7 cellular contexts compared by ENCODE assay signal in genomic region chr6:34974249-34974642, GRCh38.
"Had no signal": no experiment of that assay in that cellular context is flagged by ENCODE, and none has a peak within 500 bp of the region (broad histone marks: within the 10 kb centered on the region; RNA-seq: fewer than 3 reads in every experiment).

No MANE protein-coding gene starts in this region.

- H3K27ac Mint-ChIP-seq: HFFc6 had no signal

- H2AFZ ChIP-seq: GM23248 had no signal

- H3K4me3 ChIP-seq: GM23248, HAP-1 had no signal

- ATAC-seq: HCT116 had no signal

- H3K27ac ChIP-seq: GM23248, HL-60 had no signal

- H3K9ac ChIP-seq: GM23248 had no signal

- DNase-seq: GM23248, GOT3, HFFc6, IMR-90 had no signal

- H3K4me1 ChIP-seq: HAP-1 had no signal

- H3K4me3 Mint-ChIP-seq: HFFc6 had no signal

- H3K9me3 Mint-ChIP-seq: HFFc6 had no signal

- H3K9me3 ChIP-seq: HAP-1 had no signal
